In the genomic region with DNA sequence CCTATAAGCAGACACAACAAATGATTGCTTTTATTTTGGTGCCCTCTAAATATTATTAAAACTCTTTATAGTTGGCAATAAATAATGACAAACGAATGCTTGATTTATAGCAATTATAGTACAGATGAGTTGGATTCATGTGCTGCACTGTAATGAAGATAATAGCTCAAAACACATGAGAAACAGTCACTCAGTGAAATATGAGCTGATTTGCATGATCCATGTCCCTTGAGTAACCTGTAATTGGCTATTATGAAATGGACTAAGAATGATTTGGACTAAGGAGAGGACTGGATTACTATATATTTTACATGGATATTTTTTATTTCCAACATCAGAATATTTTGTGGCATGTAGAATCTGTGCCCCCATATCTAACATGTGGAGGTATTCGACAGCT, we compare ENCODE assay signal across 29 cellular contexts.
"Had no signal": no experiment of that assay in that cellular context is flagged by ENCODE, and none has a peak within 500 bp of the region (broad histone marks: within the 10 kb centered on the region; RNA-seq: fewer than 3 reads in every experiment).

No MANE protein-coding gene starts in this region.

- DNase-seq: activated CD4-positive, alpha-beta T cell treated with anti-CD3 and anti-CD28 coated beads, Interleukin-2, amount 10 ng/mL, durations not matched to agents 24 days and 14 days; activated CD4-positive, alpha-beta T cell treated with anti-CD3 and anti-CD28 coated beads, Interleukin-2, amount 50 U/mL, for 48 hours; activated CD8-positive, alpha-beta T cell treated with anti-CD3 and anti-CD28 coated beads, Interleukin-2, amount 10 ng/mL, durations not matched to agents 7 days and 5 days; activated gamma-delta T cell; activated naive CD4-positive, alpha-beta T cell treated with Interleukin-2 at 50 U/mL for 16 hours; activated naive CD8-positive, alpha-beta T cell treated with anti-CD3 and anti-CD28 coated beads, Interleukin-2, amount 10 ng/mL, durations not matched to agents 7 days and 5 days; activated T-cell treated with anti-CD3 and anti-CD28 coated beads, Interleukin-2, amount 50 U/mL, for 24 hours; adrenal gland; body of pancreas; Kasumi-1; KG1; MM.1S; MV-4-11; NCI-H1092; NCI-H146; NCI-H187; NCI-H2029 treated with DMSO at 0.1 percent for 48 hours; NCI-H2107; NCI-H446; NCI-H510A treated with DMSO at 0.1 percent for 48 hours; NCI-H526 treated with DMSO at 0.1 percent for 48 hours; NK-92 treated with Interleukin-12 subunit alpha and Interleukin-12 subunit beta, amount 100 ng/mL, for 24 hours; PC-3; Peyer's patch; RPMI8226; SHP77 treated with DMSO at 0.1 percent for 48 hours; SK-N-SH had no signal

- H3K4me3 ChIP-seq: adrenal gland, body of pancreas, breast epithelium, Peyer's patch, SJSA1 had no signal

- ATAC-seq: activated CD8-positive, alpha-beta T cell treated with anti-CD3 and anti-CD28 coated beads, Interleukin-2, amount 10 ng/mL, durations not matched to agents 7 days and 5 days; body of pancreas; PC-3 had no signal

- H3K9me3 ChIP-seq: adrenal gland, body of pancreas, breast epithelium, Peyer's patch, SJSA1, SK-N-SH had no signal

- H3K36me3 ChIP-seq: adrenal gland, breast epithelium, Peyer's patch, SJSA1 had no signal

- H3K4me1 ChIP-seq: adrenal gland, breast epithelium, Peyer's patch had no signal
